ENCODE assay signal across 1 cellular context in genomic region chr9:93094294-93095204, GRCh38.
A peak's percentile ranks its signal among the peaks of the same experiment; 100 is the strongest.
TF ChIP-seq lines count a peak whose summit lies in the region.

No MANE protein-coding gene starts in this region.

TF ChIP-seq in K562, 482 proteins besides CTCF, POLR2A, EP300 and RAD21 (continues in another document):
- TF ChIP-seq UBTF (IDR thresholded peaks at IDR 0.05; ENCODE audit: borderline replicate concordance in 1 of 2, low read depth in 2 of 2, low read length in 2 of 2) (no peak), ATF6 (CRISPR knock-in tag; IDR thresholded peaks at IDR 0.05) (no peak), ZNF695 (CRISPR knock-in tag; IDR thresholded peaks at IDR 0.05) (no peak), DPF2 (IDR thresholded peaks at IDR 0.05) (no peak), STAT5A (IDR thresholded peaks at IDR 0.05; ENCODE audit: borderline replicate concordance, low read length) (no peak), TCF3 (CRISPR knock-in tag; IDR thresholded peaks at IDR 0.05) (no peak), ZNF740 (CRISPR knock-in tag; IDR thresholded peaks at IDR 0.05) (no peak), ZNF740 (tag; IDR thresholded peaks at IDR 0.05) (peak in 1 of 2 experiments; percentile 31; a peak in 1 of 4 replicates), FIP1L1 (IDR thresholded peaks at IDR 0.05; ENCODE audit: low read depth, low read length, poor library complexity, severe bottlenecking) (no peak), TRIM25 (IDR thresholded peaks at IDR 0.05; ENCODE audit: borderline replicate concordance) (0 out of 2 replicates have a peak, but pooled peaks have one; percentile 72), GTF2E2 (tag; IDR thresholded peaks at IDR 0.05) (peak; percentile 52; the same call in 1 of the 2 replicates), BRF1 (IDR thresholded peaks at IDR 0.05; ENCODE audit: borderline replicate concordance, extremely low read depth, insufficient read length) (no peak), POLR2G (IDR thresholded peaks at IDR 0.05; ENCODE audit: low read depth, low read length) (0 out of 2 replicates have a peak, but pooled peaks have one; percentile 40), HMG20B (CRISPR knock-in tag; IDR thresholded peaks at IDR 0.05) (no peak), POLR3A (IDR thresholded peaks at IDR 0.05; ENCODE audit: borderline replicate concordance, extremely low read depth, insufficient read depth, insufficient read length) (no peak), BRD4 (IDR thresholded peaks at IDR 0.05) (no peak), MAFF (IDR thresholded peaks at IDR 0.05; ENCODE audit: low read length) (no peak), MYC (IDR thresholded peaks at IDR 0.05; ENCODE audit: low read depth, low read length) (no peak), MYC (CRISPR knock-in tag; IDR thresholded peaks at IDR 0.05; ENCODE audit: borderline replicate concordance, low read depth) (no peak), CGGBP1 (CRISPR knock-in tag; IDR thresholded peaks at IDR 0.05) (no peak), ZNF395 (CRISPR knock-in tag; IDR thresholded peaks at IDR 0.05) (0 out of 2 replicates have a peak, but pooled peaks have one; percentile 51), ELK3 (CRISPR knock-in tag; IDR thresholded peaks at IDR 0.05) (no peak), ZFP1 (CRISPR knock-in tag; IDR thresholded peaks at IDR 0.05) (no peak), ZNF347 (CRISPR knock-in tag; IDR thresholded peaks at IDR 0.05; ENCODE audit: low read depth) (no peak), ZFP91 (CRISPR knock-in tag; IDR thresholded peaks at IDR 0.05) (no peak; the same call in 1 of the 2 replicates), GABPB1 (CRISPR knock-in tag; IDR thresholded peaks at IDR 0.05) (no peak), ZNF592 (IDR thresholded peaks at IDR 0.05) (peak; percentile 76; the same call in 1 of the 2 replicates), SMARCA5 (IDR thresholded peaks at IDR 0.05) (0 out of 2 replicates have a peak, but pooled peaks have one; percentile 68), SPI1 (IDR thresholded peaks at IDR 0.05; ENCODE audit: borderline replicate concordance, low read depth, low read length) (peak; percentile 60; the same call in 1 of the 2 replicates), MTF1 (CRISPR knock-in tag; IDR thresholded peaks at IDR 0.05; ENCODE audit: borderline replicate concordance) (no peak), MIER1 (IDR thresholded peaks at IDR 0.05; ENCODE audit: low read depth) (0 out of 2 replicates have a peak, but pooled peaks have one; percentile 42), THRAP3 (IDR thresholded peaks at IDR 0.05; ENCODE audit: borderline replicate concordance) (peak; percentile 80; the same call in 1 of the 2 replicates), NKRF (IDR thresholded peaks at IDR 0.05; ENCODE audit: borderline replicate concordance) (0 out of 2 replicates have a peak, but pooled peaks have one; percentile 34), TBL1XR1 (IDR thresholded peaks at IDR 0.05; ENCODE audit: low read length in 2 of 2) (no peak), MBD1 (CRISPR knock-in tag; IDR thresholded peaks at IDR 0.05) (no peak), CHD1 (IDR thresholded peaks at IDR 0.05; ENCODE audit: low read length) (peak; percentile 57)
